25 cellular contexts compared by ENCODE assay signal in genomic region chr3:178048768-178049167, GRCh38.
"Had no signal": no experiment of that assay in that cellular context is flagged by ENCODE, and none has a peak within 500 bp of the region (broad histone marks: within the 10 kb centered on the region; RNA-seq: fewer than 3 reads in every experiment).

No MANE protein-coding gene starts in this region.

- H3K27me3 ChIP-seq: body of pancreas, colonic mucosa, foreskin keratinocyte, heart left ventricle, spleen, testis, transverse colon had no signal

- DNase-seq: activated CD4-positive, alpha-beta T cell treated with anti-CD3 and anti-CD28 coated beads for 36 hours; activated CD4-positive, CD25-positive, alpha-beta regulatory T cell; anterior cingulate cortex; body of pancreas; colonic mucosa; effector CD8-positive, alpha-beta T cell; foreskin keratinocyte; heart left ventricle; hypothalamus; immature natural killer cell; kidney; left colon; mammary epithelial cell; naive B cell; nephron progenitor cell; psoas muscle; spleen; stimulated activated CD4-positive, alpha-beta T cell treated with anti-CD3 and anti-CD28 coated beads, Interleukin-2, amount 100 ng/mL, for 48 hours; stimulated activated naive CD4-positive, alpha-beta T cell treated with Interleukin-2 at 50 U/mL for 16 hours; T-helper 1 cell; testis; transverse colon had no signal

- H3K9me3 ChIP-seq: body of pancreas, colonic mucosa, heart left ventricle, psoas muscle, spleen, testis, transverse colon had no signal

- H3K27ac ChIP-seq: body of pancreas, colonic mucosa, foreskin keratinocyte, heart left ventricle, parathyroid adenoma, psoas muscle, spleen, testis, transverse colon had no signal

- H3K79me2 ChIP-seq: parathyroid adenoma had no signal

- H3K36me3 ChIP-seq: colonic mucosa, heart left ventricle, spleen, transverse colon had no signal

- H3K4me1 ChIP-seq: body of pancreas, colonic mucosa, foreskin keratinocyte, parathyroid adenoma, psoas muscle, spleen, testis, transverse colon had no signal

- FAIRE-seq: kidney, urothelium cell line had no signal

- H2AFZ ChIP-seq: parathyroid adenoma had no signal

- ATAC-seq: activated CD4-positive, alpha-beta T cell treated with anti-CD3 and anti-CD28 coated beads for 36 hours; activated naive CD4-positive, alpha-beta T cell treated with anti-CD3 and anti-CD28 coated beads, Interleukin-2, amount 50 U/mL, for 72 hours; body of pancreas; foreskin keratinocyte; heart left ventricle; left colon; psoas muscle had no signal

- H3K9ac ChIP-seq: parathyroid adenoma had no signal

- H3K4me3 ChIP-seq: body of pancreas, colonic mucosa, heart left ventricle, psoas muscle, spleen, testis, transverse colon had no signal
